21 cellular contexts compared by ENCODE assay signal in the genomic region with DNA sequence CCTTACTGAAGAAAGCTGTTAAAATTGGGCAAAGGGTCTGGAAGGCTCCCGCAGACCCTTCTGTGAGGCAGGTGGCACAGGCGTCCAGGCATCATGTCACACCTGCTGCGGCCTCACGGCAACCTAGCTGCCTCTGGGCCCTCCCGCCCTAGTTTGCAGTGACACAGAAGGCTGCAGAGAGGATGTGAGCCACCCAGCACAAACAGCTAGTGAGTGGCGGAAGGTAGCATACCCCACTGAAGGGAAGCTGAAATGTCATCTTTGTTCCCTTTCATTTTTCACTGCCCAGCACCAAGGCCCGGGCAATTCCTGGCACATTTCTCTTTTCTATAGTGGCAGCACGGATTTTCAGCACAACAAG. TPM values are rescaled to one million over a fixed set of nuclear protein-coding genes. Genes with fewer than 3 reads are reported as not detected.
A peak's percentile ranks its signal among the peaks of the same experiment; 100 is the strongest.
DNase-seq lines count a peak whose midpoint lies in the region; ATAC-seq and TF ChIP-seq lines count a peak whose summit lies in the region.
"Had no signal": no experiment of that assay in that cellular context is flagged by ENCODE, and none has a peak within 500 bp of the region (broad histone marks: within the 10 kb centered on the region; RNA-seq: fewer than 3 reads in every experiment).

No MANE protein-coding gene starts in this region.

- peaks cover 26% of the 10 kb centered on the region for H3K4me1 ChIP-seq in left ventricle myocardium inferior
- H3K4me1 ChIP-seq in mesendoderm (ENCODE audit: control insufficient read depth, low read depth, low read length), result no peaks in the 10 kb centered on the region
- H3K4me1 ChIP-seq: Caco-2 had no signal

- WGBS in mesendoderm (ENCODE audit: extremely low coverage, insufficient coverage, low lambda C conversion rate), result no CpG with 5 or more reads among the region's 8 CpGs

- no peaks in the 10 kb centered on the region for H3K79me2 ChIP-seq in mesendoderm (ENCODE audit: control insufficient read depth, insufficient read depth, low read length)

- no peak overlapping the region for H4K8ac ChIP-seq in mesendoderm (ENCODE audit: low read depth, low read length)

- no peak overlapping the region for H3K9ac ChIP-seq in mesendoderm (ENCODE audit: low read length)

- H3K56ac ChIP-seq in mesendoderm (ENCODE audit: low read length), result no peak overlapping the region

- CTCF ChIA-PET in RWPE1 (lab: Yijun Ruan, JAX), result interaction anchor here (0.5 to 1.4 kb wide), 3 partner anchors 9 to 1656 kb away, joined by 3 to 5 read pairs (median 3); no protein-coding TSS in a partner anchor

- ATAC-seq in GM18861 (IDR thresholded peaks at IDR 0.05; ENCODE audit: unreplicated experiment), result no peak
- ATAC-seq: naive thymus-derived CD8-positive, alpha-beta T cell had no signal

- DNase-seq in DMS53 (lab: John Stamatoyannopoulos, UW), result peak; percentile 16
- DNase-seq in DMS53 treated with DMSO at 0.1 percent for 48 hours (lab: John Stamatoyannopoulos, UW; ENCODE audit: unreplicated experiment), result no peak
- no peak for DNase-seq in RWPE1 (ENCODE audit: low spot score)
- no peak for DNase-seq in left ventricle myocardium inferior
- peak in 1 of 49 donors; percentile 31 for DNase-seq in substantia nigra (lab: John Stamatoyannopoulos, UW)
- DNase-seq in central memory CD4-positive, alpha-beta T cell, result no peak
- no peak for DNase-seq in mesendoderm
- DNase-seq: activated CD4-positive, alpha-beta T cell treated with anti-CD3 and anti-CD28 coated beads, Interleukin-2, amount 10 ng/mL, durations not matched to agents 7 days and 5 days; activated CD8-positive, alpha-beta memory T cell treated with anti-CD3 and anti-CD28 coated beads, Interleukin-2, amount 50 U/mL, for 48 hours; activated effector memory CD4-positive, alpha-beta T cell treated with anti-CD3 and anti-CD28 coated beads, Interleukin-2, amount 50 U/mL, for 16 hours; Caco-2; dermis blood vessel endothelial cell; EL; hypothalamus; naive thymus-derived CD8-positive, alpha-beta T cell; NCI-H1048; NCI-H526 treated with DMSO at 0.1 percent for 48 hours; SIG-M5; stimulated activated naive CD4-positive, alpha-beta T cell treated with Interleukin-2 at 50 U/mL for 16 hours had no signal

- POLR2A ChIA-PET in RWPE1 (lab: Yijun Ruan, JAX; ENCODE audit: low non-redundant PET), result no interaction called here

- no peaks in the 10 kb centered on the region for H3K9me3 ChIP-seq in left ventricle myocardium inferior (replicated peaks)
- H3K9me3 ChIP-seq: Caco-2 had no signal

- H4K5ac ChIP-seq in mesendoderm (ENCODE audit: low read length), result no peak overlapping the region

- H3K4ac ChIP-seq in mesendoderm (ENCODE audit: low read depth, low read length), result no peak overlapping the region

- peaks cover 28% of the 10 kb centered on the region for H3K36me3 ChIP-seq in left ventricle myocardium inferior
- H3K36me3 ChIP-seq in mesendoderm (ENCODE audit: control insufficient read depth, insufficient read depth, low read length), result peaks cover 3% of the 10 kb centered on the region

- H2BK120ac ChIP-seq in mesendoderm (ENCODE audit: low read depth, low read length), result no peak overlapping the region

- H3K27ac ChIP-seq in RWPE1 (peak overlapping the region; percentile 28; the same call in 1 of the 2 replicates), left ventricle myocardium inferior (replicated peaks) (peak overlapping the region; percentile 79), substantia nigra (ENCODE audit: low read depth, low read length, poor library complexity, severe bottlenecking) (peak overlapping the region; percentile 70), mesendoderm (ENCODE audit: low read depth, low read length) (no peak overlapping the region)
- H3K27ac ChIP-seq: 22Rv1 had no signal

- TF ChIP-seq CTCF in RWPE1 (conservative IDR thresholded peaks at IDR 0.05; ENCODE audit: low read depth) (no peak), left ventricle myocardium inferior (IDR thresholded peaks at IDR 0.05; ENCODE audit: borderline replicate concordance) (no peak)

- H3K79me1 ChIP-seq in mesendoderm (ENCODE audit: low read length), result no peaks in the 10 kb centered on the region

- no peak overlapping the region for H3K4me3 ChIP-seq in left ventricle myocardium inferior
- H3K4me3 ChIP-seq in mesendoderm (ENCODE audit: low read length), result no peak overlapping the region

- intact Hi-C loops in left ventricle myocardium inferior (cut with micrococcal nuclease), result no loop called here

- H2AK5ac ChIP-seq in mesendoderm (ENCODE audit: low read length), result no peak overlapping the region

- H3K4me2 ChIP-seq in mesendoderm (ENCODE audit: low read length), result no peak overlapping the region

- H2BK5ac ChIP-seq in mesendoderm (ENCODE audit: low read length), result no peak overlapping the region

- no peak overlapping the region for H3K23ac ChIP-seq in mesendoderm (ENCODE audit: low read length)

- H2BK15ac ChIP-seq in mesendoderm (replicated peaks; ENCODE audit: low read depth), result no peak overlapping the region

- H3K18ac ChIP-seq in mesendoderm (ENCODE audit: low read length), result no peak overlapping the region

- H3K27me3 ChIP-seq in left ventricle myocardium inferior (ENCODE audit: low read depth), result no peaks in the 10 kb centered on the region
- no peaks in the 10 kb centered on the region for H3K27me3 ChIP-seq in mesendoderm (ENCODE audit: insufficient read depth, low read length, poor library complexity)

RNA-seq across cellular contexts. Expression of a gene that starts 53.8 kb away (rescaled TPM):
- total RNA-seq in left ventricle myocardium inferior, result 127 TPM
- polyA plus RNA-seq in mesendoderm (2013, experiment 1 of 2), result 38.6 TPM
- 40.7 TPM for polyA plus RNA-seq in mesendoderm (2013, experiment 2 of 2)

RNA-seq across cellular contexts. Expression of a gene that starts 55.7 kb away (rescaled TPM):
- total RNA-seq in left ventricle myocardium inferior, result 12.2 TPM
- 14.6 TPM for polyA plus RNA-seq in mesendoderm (2013, experiment 1 of 2)
- polyA plus RNA-seq in mesendoderm (2013, experiment 2 of 2), result 16.5 TPM
